Comparison of ENCODE assay signal across 9 cellular contexts in the genomic region with DNA sequence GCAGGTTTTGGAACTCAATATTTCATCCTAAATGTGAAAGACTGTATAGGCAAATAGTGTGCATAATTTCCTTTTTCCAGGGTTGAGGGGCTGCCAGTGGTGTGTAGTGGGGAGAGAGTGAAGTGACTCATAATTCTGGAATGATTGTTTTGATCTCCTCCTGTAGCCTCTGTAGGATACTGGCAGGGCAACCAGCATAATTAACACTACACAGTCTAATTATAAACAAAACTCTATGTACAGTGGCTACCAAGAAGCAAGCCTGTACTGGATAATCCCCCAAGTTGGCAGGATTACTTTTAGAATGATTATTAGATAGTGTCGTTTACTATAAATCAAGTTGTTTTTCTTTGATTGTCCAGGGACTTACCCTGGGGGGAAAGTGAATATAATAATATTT. TPM values are rescaled to one million over a fixed set of nuclear protein-coding genes. Genes with fewer than 3 reads are reported as not detected.
A peak's percentile ranks its signal among the peaks of the same experiment; 100 is the strongest.
DNase-seq lines count a peak whose midpoint lies in the region; ATAC-seq and TF ChIP-seq lines count a peak whose summit lies in the region.
"Had no signal": no experiment of that assay in that cellular context is flagged by ENCODE, and none has a peak within 500 bp of the region (broad histone marks: within the 10 kb centered on the region; RNA-seq: fewer than 3 reads in every experiment).

No MANE protein-coding gene starts in this region.

- peaks cover 62 to 93% (median 71%) of the 10 kb centered on the region in 4 donors for H3K4me1 Mint-ChIP-seq in CD4-positive, CD25-positive, alpha-beta regulatory T cell
- H3K4me1 Mint-ChIP-seq in chondrocyte (ENCODE audit: low read depth) = peaks cover 71% of the 10 kb centered on the region

- H3K27me3 Mint-ChIP-seq in CD4-positive, CD25-positive, alpha-beta regulatory T cell = no peaks in the 10 kb centered on the region
- H3K27me3 Mint-ChIP-seq in chondrocyte (ENCODE audit: low read depth) = no peaks in the 10 kb centered on the region

- TF ChIP-seq CTCF in chondrocyte (IDR thresholded peaks at IDR 0.05) = no peak

- H3K36me3 Mint-ChIP-seq in CD4-positive, CD25-positive, alpha-beta regulatory T cell = peaks cover 9% of the 10 kb centered on the region
- no peaks in the 10 kb centered on the region for H3K36me3 Mint-ChIP-seq in chondrocyte (ENCODE audit: low read depth)

- H3K9me3 Mint-ChIP-seq in CD4-positive, CD25-positive, alpha-beta regulatory T cell = no peaks in the 10 kb centered on the region
- H3K9me3 Mint-ChIP-seq in chondrocyte (ENCODE audit: low read depth) = no peaks in the 10 kb centered on the region

- peaks cover 80% of the 10 kb centered on the region for H3K4me1 ChIP-seq in CD4-positive, CD25-positive, alpha-beta regulatory T cell (ENCODE audit: control insufficient read depth, insufficient read depth, low read length, poor library complexity, severe bottlenecking)
- peaks cover 12 to 27% of the 10 kb centered on the region in 2 donors for H3K4me1 ChIP-seq in muscle layer of duodenum (ENCODE audit: control insufficient read depth in 1 of 2, insufficient read depth in 2 of 2, low read length in 2 of 2)

- H3K9me3 ChIP-seq in CD4-positive, CD25-positive, alpha-beta regulatory T cell (ENCODE audit: control insufficient read depth in 2 of 2, low read length in 2 of 2) = no peaks in the 10 kb centered on the region
- no peaks in the 10 kb centered on the region for H3K9me3 ChIP-seq in muscle layer of duodenum (ENCODE audit: control insufficient read depth in 1 of 2, low read length in 2 of 2)

- H3K27me3 ChIP-seq in CD4-positive, CD25-positive, alpha-beta regulatory T cell (ENCODE audit: control insufficient read depth, insufficient read depth, low read length) = no peaks in the 10 kb centered on the region
- no peaks in the 10 kb centered on the region for H3K27me3 ChIP-seq in muscle layer of duodenum (ENCODE audit: low read depth, low read length)

- peaks cover 7% of the 10 kb centered on the region for H3K36me3 ChIP-seq in CD4-positive, CD25-positive, alpha-beta regulatory T cell (ENCODE audit: control insufficient read depth, insufficient read depth, low read length)
- no peaks in the 10 kb centered on the region for H3K36me3 ChIP-seq in muscle layer of duodenum (ENCODE audit: control insufficient read depth in 1 of 2, insufficient read depth in 2 of 2, low read length in 2 of 2)

- DNase-seq in CD4-positive, CD25-positive, alpha-beta regulatory T cell = no peak
- DNase-seq in LoVo (ENCODE audit: low spot score) (peak; percentile 55), chondrocyte (ENCODE audit: low spot score) (no peak), NCI-H1694 treated with DMSO at 0.1 percent for 48 hours (lab: John Stamatoyannopoulos, UW) (no peak), NCI-H2227 (lab: John Stamatoyannopoulos, UW; ENCODE audit: unreplicated experiment) (no peak), activated gamma-delta T cell (lab: John Stamatoyannopoulos, UW) (no peak)
- DNase-seq: activated T-cell treated with anti-CD3 and anti-CD28 coated beads, Interleukin-2, amount 50 U/mL, for 1 hour had no signal

- H3K27ac ChIP-seq in CD4-positive, CD25-positive, alpha-beta regulatory T cell (ENCODE audit: insufficient read depth, low read length, poor library complexity, severe bottlenecking) = peak overlapping the region; percentile 14
- peak overlapping the region; percentile 33 for H3K27ac ChIP-seq in muscle layer of duodenum (ENCODE audit: low read length)

- no peak overlapping the region for H3K4me3 ChIP-seq in CD4-positive, CD25-positive, alpha-beta regulatory T cell (ENCODE audit: low read depth, low read length)
- H3K4me3 ChIP-seq in muscle layer of duodenum (ENCODE audit: low read depth in 1 of 2, low read length in 2 of 2) = peak overlapping the region in 1 of 2 donors; percentile 5

- ATAC-seq in CD4-positive, CD25-positive, alpha-beta regulatory T cell (ENCODE audit: low read depth in 2 of 2) = no peak
- ATAC-seq in GM21390 (IDR thresholded peaks at IDR 0.05; ENCODE audit: unreplicated experiment) = no peak

- peak overlapping the region in 2 of 4 donors; percentile 67 to 73 for H3K4me3 Mint-ChIP-seq in CD4-positive, CD25-positive, alpha-beta regulatory T cell
- H3K4me3 Mint-ChIP-seq in chondrocyte (ENCODE audit: unreplicated experiment) = no peak overlapping the region

- H3K27ac Mint-ChIP-seq in CD4-positive, CD25-positive, alpha-beta regulatory T cell = peak overlapping the region; percentile 48 to 76 (median 65)
- H3K27ac Mint-ChIP-seq in chondrocyte (ENCODE audit: unreplicated experiment) = peak overlapping the region; percentile 75

RNA-seq across cellular contexts. Expression of a gene that starts 32.2 kb away (rescaled TPM):
- 95.7 TPM for total RNA-seq in CD4-positive, CD25-positive, alpha-beta regulatory T cell
- polyA plus RNA-seq in CD4-positive, CD25-positive, alpha-beta regulatory T cell = 10 to 100 TPM; 39.6 to 45.4 (median 42.6) TPM
- 30.7 to 47.7 TPM (median 31.4 TPM) in 3 replicates for total RNA-seq in chondrocyte
